8 cellular contexts compared by ENCODE assay signal in genomic region chr17:19111111-19111711, GRCh38. TPM values are rescaled to one million over a fixed set of nuclear protein-coding genes. Genes with fewer than 3 reads are reported as not detected.
DNase-seq lines count a peak whose midpoint lies in the region; ATAC-seq and TF ChIP-seq lines count a peak whose summit lies in the region.
"Not testable (repeated sequence)": the region's sequence is repeated elsewhere in the genome, so short reads cannot be mapped to it uniquely, and the experiment has no call there.

No MANE protein-coding gene starts in this region.

- peak; percentile 77 for ATAC-seq in GM21619 (IDR thresholded peaks at IDR 0.05; ENCODE audit: unreplicated experiment)
- ATAC-seq in HG03565 (IDR thresholded peaks at IDR 0.05; ENCODE audit: unreplicated experiment) = peak; percentile 67
- ATAC-seq in heart left ventricle = peak; percentile 71 to 98 (median 88)
- ATAC-seq in stimulated activated naive CD8-positive, alpha-beta T cell treated with anti-CD3 and anti-CD28 coated beads, Interleukin-15, Interleukin-2, amounts not matched to agents 100 U/mL and 50 U/mL, for 24 hours = peak; percentile 59

- H3K4me1 ChIP-seq in ascending aorta; heart left ventricle; osteoblast (ENCODE audit: insufficient read depth, low read length): not testable (repeated sequence)

- H3K4me3 ChIP-seq in GM06990 (replicated peaks; ENCODE audit: low read depth, low read length) (peak overlapping the region; percentile 25), ascending aorta (peak overlapping the region; percentile 56 to 62), heart left ventricle (peak overlapping the region in 11 of 12 donors; percentile 29 to 61 (median 50)), osteoblast (ENCODE audit: insufficient read depth, low read length) (peak overlapping the region; percentile 58)

- H3K4me2 ChIP-seq in osteoblast (ENCODE audit: insufficient read depth, low read length) = peak overlapping the region; percentile 71

- 0 to 1% (median 1%) methylated on average over 20 to 39 of the region's 39 CpGs; no CpG with 5 or more reads in 1 of the 4 donors for WGBS in heart left ventricle, 4 donors

- H2AFZ ChIP-seq in osteoblast (ENCODE audit: low read length) = not testable (repeated sequence)

- H4K20me1 ChIP-seq in osteoblast (ENCODE audit: insufficient read depth, low read length) = not testable (repeated sequence)

- TF ChIP-seq CTCF in GM06990 (IDR thresholded peaks at IDR 0.05; ENCODE audit: insufficient read depth, low read length, poor library complexity, severe bottlenecking); osteoblast (IDR thresholded peaks at IDR 0.05; ENCODE audit: extremely low read depth, low read depth, low read length): not testable (repeated sequence)
- peak; percentile 67 for TF ChIP-seq CTCF in VCaP (conservative IDR thresholded peaks at IDR 0.05)
- TF ChIP-seq CTCF in ascending aorta (IDR thresholded peaks at IDR 0.05) = peak; percentile 16 to 52 (median 16)
- peak; percentile 12 to 67 (median 49) for TF ChIP-seq CTCF in heart left ventricle (IDR thresholded peaks at IDR 0.05)

- H3K27ac ChIP-seq in VCaP (peak overlapping the region; percentile 73), ascending aorta (peak overlapping the region; percentile 82 to 83), heart left ventricle (peak overlapping the region; percentile 57 to 92 (median 82))
- not testable (repeated sequence) for H3K27ac ChIP-seq in osteoblast (ENCODE audit: low read depth, low read length)

- H3K36me3 ChIP-seq in GM06990 (ENCODE audit: control insufficient read depth, insufficient read depth, low read length); ascending aorta; heart left ventricle; osteoblast (ENCODE audit: insufficient read depth, low read length): not testable (repeated sequence)

- peak in 1 of 2 donors; percentile 71 for TF ChIP-seq POLR2A in heart left ventricle (IDR thresholded peaks at IDR 0.05)

- H3K27me3 ChIP-seq in GM06990 (replicated peaks; ENCODE audit: control insufficient read depth, insufficient read depth, low read length); ascending aorta; heart left ventricle; osteoblast (ENCODE audit: insufficient read depth, low read length): not testable (repeated sequence)

- peak; percentile 46 for DNase-seq in GM06990 (ENCODE audit: extremely low read depth, insufficient read length)
- peak; percentile 11 to 79 for DNase-seq in ascending aorta (ENCODE audit: low spot score in 2 of 2)
- peak; percentile 72 to 89 (median 83) for DNase-seq in heart left ventricle
- DNase-seq in osteoblast (ENCODE audit: insufficient read length, low spot score, missing footprints) = not testable (repeated sequence)
- DNase-seq in stimulated activated naive CD8-positive, alpha-beta T cell treated with anti-CD3 and anti-CD28 coated beads, Interleukin-15, Interleukin-2, amounts not matched to agents 100 U/mL and 50 U/mL, for 24 hours = peak; percentile 70

- not testable (repeated sequence) for H3K9me3 ChIP-seq in ascending aorta; heart left ventricle; osteoblast (ENCODE audit: low read depth, low read length)

- intact Hi-C loops in ascending aorta (cut with DNase I); heart left ventricle (cut with DNase I): not testable (repeated sequence)

- H3K79me2 ChIP-seq in osteoblast (ENCODE audit: insufficient read depth, low read length) = not testable (repeated sequence)

RNA-seq across cellular contexts. Expression of gene GRAPL, which starts 16.2 kb away (rescaled TPM):
- not detected for total RNA-seq in ascending aorta
- 1 to 10 TPM in 5 of 9 donors, under 1 TPM in 3, not detected in 1; 0.69 to 5.9 (median 1.5) TPM for total RNA-seq in heart left ventricle
- 1 to 10 TPM; 1.5 to 2.0 TPM for polyA plus RNA-seq in heart left ventricle
- total RNA-seq in osteoblast = not detected in 2 replicates
